In the genomic region with DNA sequence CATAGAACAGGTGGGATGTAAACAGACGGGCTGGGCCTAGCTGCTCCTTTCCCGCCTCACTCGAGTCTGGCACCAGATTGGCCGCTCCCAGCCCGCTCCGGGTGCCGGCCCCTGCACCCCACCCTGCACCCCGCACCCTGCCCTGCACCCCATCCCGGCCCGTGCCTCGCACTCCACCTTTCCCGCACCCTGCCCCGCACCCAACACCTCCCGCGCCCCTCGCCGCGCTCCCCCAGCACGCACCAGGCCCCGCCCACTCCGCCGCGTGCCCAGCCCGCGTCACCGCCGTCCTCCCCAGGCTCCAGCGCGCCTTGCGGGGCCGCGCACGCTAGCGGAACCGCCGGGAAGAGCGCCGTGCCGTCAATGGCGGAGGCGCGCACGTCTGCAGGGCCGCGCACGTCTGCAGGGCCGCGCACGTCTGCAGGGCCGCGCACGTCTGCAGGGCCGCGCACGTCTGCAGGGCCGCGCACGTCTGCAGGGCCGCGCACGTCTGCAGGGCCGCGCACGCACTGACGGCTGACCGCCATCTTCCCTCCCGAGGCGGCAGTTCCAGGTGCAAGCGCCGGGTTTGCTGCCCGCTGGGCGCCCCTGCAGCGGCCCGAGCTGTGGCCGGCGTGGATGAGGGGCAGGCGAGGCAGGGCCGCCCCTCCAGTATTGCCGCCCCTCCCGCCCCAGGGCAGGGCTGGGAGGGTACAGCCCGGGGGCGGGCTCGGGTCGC, we compare ENCODE assay signal across 8 cellular contexts. TPM values are rescaled to one million over a fixed set of nuclear protein-coding genes. Genes with fewer than 3 reads are reported as not detected.
DNase-seq lines count a peak whose midpoint lies in the region; ATAC-seq and TF ChIP-seq lines count a peak whose summit lies in the region.

A gene (plus strand): TSS at position 503 of the 718 bp plus-strand sequence. CDS start 347 bp downstream, outside the sequence.

- intact Hi-C loops in adrenal gland (cut with DNase I) = loop anchor here in 1 of 2 donors (10.0 kb wide), 1 partner anchor 184 kb away; no protein-coding TSS in a partner anchor
- intact Hi-C loops in heart right ventricle (cut with DNase I) = loop anchor here in 3 of 10 donors (5.0 to 10.0 kb wide), 3 partner anchors 164 to 244 kb away; a partner anchor contains a TSS
- intact Hi-C loops in posterior vena cava (cut with DNase I) = no loop called here

- H3K27ac ChIP-seq in adrenal gland (peak within 1 kb of the TSS in 4 of 5 donors; percentile 77 to 98 (median 86)), heart right ventricle (peak within 1 kb of the TSS; percentile 80 to 96 (median 88)), upper lobe of left lung (peak within 1 kb of the TSS; percentile 89 to 97 (median 90))

- WGBS in adrenal gland, 4 donors = 2 to 18% (median 3%) methylated on average over 4 to 84 of the region's 84 CpGs
- WGBS in heart right ventricle, 2 donors = 1 to 2% methylated on average over 62 to 84 of the region's 84 CpGs
- WGBS in upper lobe of left lung, 2 donors = 2% methylated on average over 24 of the region's 84 CpGs; no CpG with 5 or more reads in 1 of the 2 donors

- no peaks in the 10 kb centered on the region for H3K9me3 ChIP-seq in adrenal gland (replicated peaks in 1 of 3)
- no peaks in the 10 kb centered on the region for H3K9me3 ChIP-seq in heart right ventricle
- no peaks in the 10 kb centered on the region for H3K9me3 ChIP-seq in upper lobe of left lung

- TF ChIP-seq EP300 in upper lobe of left lung (IDR thresholded peaks at IDR 0.05) = no peak

- in situ Hi-C loops in GM13976 (cut with MboI; ENCODE audit: low sequenced_read_pairs, unreplicated experiment) = no loop called here

- TF ChIP-seq POLR2A in adrenal gland (IDR thresholded peaks at IDR 0.05) (peak; percentile 33 to 46), upper lobe of left lung (IDR thresholded peaks at IDR 0.05) (peak in 2 of 4 donors; percentile 17 to 79)

- H3K36me3 ChIP-seq in adrenal gland (replicated peaks in 1 of 2) (no peaks in the 10 kb centered on the region), heart right ventricle (peaks cover 0 to 27% (median 0%) of the 10 kb centered on the region in 9 donors), upper lobe of left lung (peaks cover 0 to 10% (median 3%) of the 10 kb centered on the region in 4 donors)

- peaks cover 13 to 28% of the 10 kb centered on the region in 2 donors for H3K4me1 ChIP-seq in adrenal gland (replicated peaks in 1 of 2)
- peaks cover 4 to 46% (median 29%) of the 10 kb centered on the region in 9 donors for H3K4me1 ChIP-seq in heart right ventricle
- peaks cover 21 to 34% (median 30%) of the 10 kb centered on the region in 4 donors for H3K4me1 ChIP-seq in upper lobe of left lung

- ATAC-seq in HG02852 (IDR thresholded peaks at IDR 0.05; ENCODE audit: unreplicated experiment) (peak; percentile 75), heart right ventricle (peak; percentile 95 to 97 (median 96)), upper lobe of left lung (ENCODE audit: low FRiP score in 2 of 2) (peak; percentile 97 to 98)

- TF ChIP-seq CTCF in GM13976 (IDR thresholded peaks at IDR 0.05; ENCODE audit: borderline replicate concordance, control extremely low read depth, extremely low read depth, insufficient read depth, missing control alignments) (no peak), adrenal gland (IDR thresholded peaks at IDR 0.05) (peak in 1 of 6 experiments; percentile 30), heart right ventricle (IDR thresholded peaks at IDR 0.05) (peak in 2 of 9 donors; percentile 8 to 10), upper lobe of left lung (IDR thresholded peaks at IDR 0.05) (peak in 5 of 6 experiments; percentile 13 to 53 (median 34))

- peak; percentile 97 for DNase-seq in GM13976 (ENCODE audit: low spot score)
- DNase-seq in NCI-H146 treated with DMSO at 0.1 percent for 48 hours (lab: John Stamatoyannopoulos, UW; ENCODE audit: unreplicated experiment) = peak; percentile 63
- DNase-seq in T-helper 1 cell = peak; percentile 81 to 94 (median 84)
- peak; percentile 82 to 91 (median 88) for DNase-seq in adrenal gland
- peak; percentile 90 to 94 for DNase-seq in heart right ventricle
- peak; percentile 97 for DNase-seq in posterior vena cava (ENCODE audit: low spot score)
- DNase-seq in upper lobe of left lung = peak; percentile 91 to 99

- H3K4me3 ChIP-seq in adrenal gland (peak within 1 kb of the TSS in 3 of 4 donors; percentile 7 to 84 (median 33)), heart right ventricle (peak within 1 kb of the TSS; percentile 64 to 89 (median 82)), upper lobe of left lung (peak within 1 kb of the TSS; percentile 51 to 92 (median 68))

- no peaks in the 10 kb centered on the region for H3K27me3 ChIP-seq in adrenal gland
- H3K27me3 ChIP-seq in heart right ventricle = no peaks in the 10 kb centered on the region
- no peaks in the 10 kb centered on the region for H3K27me3 ChIP-seq in upper lobe of left lung

RNA-seq across cellular contexts. Expression of the gene that starts here (rescaled TPM):
- total RNA-seq in adrenal gland (10 to 100 TPM; 31.5 to 58.1 (median 46.2) TPM), heart right ventricle (10 to 100 TPM; 39.0 to 53.8 (median 49.1) TPM), posterior vena cava (10 to 100 TPM; 58.7 to 62.4 TPM), upper lobe of left lung (10 to 100 TPM; 43.7 to 85.9 (median 69.3) TPM)
- polyA plus RNA-seq in adrenal gland (10 to 100 TPM; 11.7 to 52.1 (median 13.0) TPM), heart right ventricle (10 to 100 TPM; 10.5 to 21.8 TPM)

Comparison
In these comparisons a context has a peak if more than half of its experiments do, and no peak if none do; other contexts are left out.
1. Peak in every context shown above with its lines: DNase-seq, ATAC-seq, H3K4me3 ChIP-seq and H3K27ac ChIP-seq.